27 cellular contexts compared by ENCODE assay signal in the genomic region with DNA sequence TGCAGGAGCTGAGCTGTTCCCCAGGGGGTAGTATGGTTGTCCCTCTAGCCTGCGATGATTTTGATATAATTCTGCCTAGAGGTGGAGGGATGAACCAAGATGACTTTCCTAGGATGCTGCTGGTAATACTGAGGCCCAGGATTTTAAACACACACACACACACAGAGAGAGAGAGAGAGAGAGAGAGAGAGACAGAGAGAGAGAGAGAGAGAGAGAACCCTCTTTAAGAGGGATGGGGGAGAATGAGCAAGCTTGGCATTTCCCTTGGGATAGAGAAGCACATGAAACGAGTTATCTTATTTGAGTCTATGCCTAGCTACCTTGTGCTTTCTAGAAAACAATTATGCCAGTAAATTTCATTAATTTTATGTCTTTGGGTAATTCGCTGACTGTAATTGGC.
A peak's percentile ranks its signal among the peaks of the same experiment; 100 is the strongest.
DNase-seq lines count a peak whose midpoint lies in the region; ATAC-seq, FAIRE-seq and TF ChIP-seq lines count a peak whose summit lies in the region.
"Had no signal": no experiment of that assay in that cellular context is flagged by ENCODE, and none has a peak within 500 bp of the region (broad histone marks: within the 10 kb centered on the region; RNA-seq: fewer than 3 reads in every experiment).

No MANE protein-coding gene starts in this region.

- H2BK20ac ChIP-seq in H9 (ENCODE audit: low read depth, low read length, poor library complexity, severe bottlenecking), result no peak overlapping the region

- no peak overlapping the region for H2BK15ac ChIP-seq in H9 (ENCODE audit: low read depth, low read length)

- H3K4ac ChIP-seq in H9 (ENCODE audit: low read depth, low read length), result no peak overlapping the region

- H4K5ac ChIP-seq in H9 (ENCODE audit: insufficient read length, low read depth, low read length), result no peak overlapping the region

- no peak for ATAC-seq in HG02852 (IDR thresholded peaks at IDR 0.05; ENCODE audit: unreplicated experiment)
- ATAC-seq in gastrocnemius medialis, result no peak
- no peak for ATAC-seq in GM18867 (IDR thresholded peaks at IDR 0.05; ENCODE audit: unreplicated experiment)

- H3K9ac ChIP-seq in H9 (ENCODE audit: extremely low read depth, insufficient read length, low read length) (peak overlapping the region; percentile 34), astrocyte (ENCODE audit: low read length) (no peak overlapping the region)
- H3K9ac ChIP-seq: BLaER1 had no signal

- H3K23ac ChIP-seq in H9 (ENCODE audit: insufficient read length, low read depth, low read length), result no peak overlapping the region

- FAIRE-seq in astrocyte (lab: Jason Lieb, UNC), result no peak
- FAIRE-seq: A204.1, G401.6, GM12891 had no signal

- H3K4me2 ChIP-seq in H9 (ENCODE audit: insufficient read depth, insufficient read length, low read length), result no peak overlapping the region
- 0 out of 2 replicates have a peak overlapping the region, but pooled peaks have one; percentile 7 for H3K4me2 ChIP-seq in OCI-LY7 (ENCODE audit: low read length)
- no peak overlapping the region for H3K4me2 ChIP-seq in astrocyte (ENCODE audit: low read length)
- H3K4me2 ChIP-seq: BLaER1 had no signal

- H3K4me1 Mint-ChIP-seq in H9 (peaks cover 4 to 6% of the 10 kb centered on the region in 2 experiments; a peak in 3 of 4 replicates), astrocyte (ENCODE audit: low read depth, unreplicated experiment) (peaks cover 12% of the 10 kb centered on the region), mesothelial cell of epicardium (peaks cover 28% of the 10 kb centered on the region)
- H3K4me1 Mint-ChIP-seq: CD14-positive monocyte; CD4-positive, alpha-beta memory T cell; CD4-positive, CD25-positive, alpha-beta regulatory T cell had no signal

- H3T11ph ChIP-seq in H9 (ENCODE audit: low read length), result no peak overlapping the region

- H3K9me2 ChIP-seq in OCI-LY7 (ENCODE audit: insufficient read depth, low read length), result no peaks in the 10 kb centered on the region

- no peak overlapping the region for H3K18ac ChIP-seq in H9 (ENCODE audit: insufficient read length, low read depth, low read length)

- no peaks in the 10 kb centered on the region for H3K79me1 ChIP-seq in H9 (ENCODE audit: insufficient read depth, low read depth, low read length, poor library complexity, severe bottlenecking)

- H4K8ac ChIP-seq in H9 (replicated peaks; ENCODE audit: insufficient read length, low read depth, low read length), result no peak overlapping the region

- CTCF ChIA-PET in OCI-LY7 (lab: Charles Lee; ENCODE audit: unreplicated experiment), result no interaction called here

- H4K20me1 ChIP-seq in H9 (ENCODE audit: control insufficient read depth, insufficient read depth, insufficient read length), result no peaks in the 10 kb centered on the region
- no peaks in the 10 kb centered on the region for H4K20me1 ChIP-seq in OCI-LY7 (ENCODE audit: insufficient read depth, low read length)
- H4K20me1 ChIP-seq in astrocyte (ENCODE audit: insufficient read depth, low read length), result no peaks in the 10 kb centered on the region
- H4K20me1 ChIP-seq: BLaER1 had no signal

- H3K4me3 ChIP-seq in OCI-LY7 (ENCODE audit: low read depth, low read length, poor library complexity, severe bottlenecking), result no peak overlapping the region
- no peak overlapping the region for H3K4me3 ChIP-seq in astrocyte (ENCODE audit: insufficient read depth, low read depth, low read length)
- no peak overlapping the region for H3K4me3 ChIP-seq in gastrocnemius medialis
- H3K4me3 ChIP-seq: BLaER1 had no signal

- H3K4me3 Mint-ChIP-seq in H9, result no peak overlapping the region
- H3K4me3 Mint-ChIP-seq in astrocyte (ENCODE audit: unreplicated experiment), result no peak overlapping the region
- no peak overlapping the region for H3K4me3 Mint-ChIP-seq in mesothelial cell of epicardium
- H3K4me3 Mint-ChIP-seq: CD14-positive monocyte; CD4-positive, alpha-beta memory T cell; CD4-positive, CD25-positive, alpha-beta regulatory T cell; CD8-positive, alpha-beta memory T cell had no signal

- no peak overlapping the region for H2AK5ac ChIP-seq in H9 (ENCODE audit: insufficient read length, low read length)

- no peak overlapping the region for H2BK12ac ChIP-seq in H9 (ENCODE audit: insufficient read length, low read depth, low read length)

- POLR2A ChIA-PET in OCI-LY7 (lab: Charles Lee), result no interaction called here

- no TSS peak for BruUV-seq in OCI-LY7 (replicated peaks; lab: Mats Ljungman, UMichigan)

- no peaks in the 10 kb centered on the region for H3K9me3 ChIP-seq in H9 (ENCODE audit: control insufficient read depth, low read depth, low read length)
- peaks cover 7% of the 10 kb centered on the region; the same call in 1 of the 2 replicates for H3K9me3 ChIP-seq in OCI-LY7 (ENCODE audit: low read length)
- H3K9me3 ChIP-seq in astrocyte (ENCODE audit: insufficient read depth, low read depth, low read length), result no peaks in the 10 kb centered on the region
- H3K9me3 ChIP-seq in gastrocnemius medialis, result no peaks in the 10 kb centered on the region
- H3K9me3 ChIP-seq: BE2C had no signal

- H3K27me3 ChIP-seq in H9 (ENCODE audit: insufficient read depth, low read length) (no peaks in the 10 kb centered on the region), astrocyte (ENCODE audit: insufficient read depth, low read length) (no peaks in the 10 kb centered on the region), gastrocnemius medialis (no peaks in the 10 kb centered on the region)
- H3K27me3 ChIP-seq: BE2C, BLaER1 had no signal

- intact Hi-C loops in OCI-LY7 (cut with micrococcal nuclease; ENCODE audit: unreplicated experiment), result no loop called here
- intact Hi-C loops in gastrocnemius medialis (cut with DNase I; ENCODE audit: low total_unique reads), result no loop called here

- no peak overlapping the region for H3K56ac ChIP-seq in H9 (ENCODE audit: insufficient read length, low read depth, low read length)

- H2BK120ac ChIP-seq in H9 (ENCODE audit: low read depth, low read length, poor library complexity, severe bottlenecking), result no peak overlapping the region

- no peak overlapping the region for H3K27ac Mint-ChIP-seq in H9
- peak overlapping the region; percentile 14 for H3K27ac Mint-ChIP-seq in astrocyte (ENCODE audit: unreplicated experiment)
- peak overlapping the region; percentile 75 for H3K27ac Mint-ChIP-seq in mesothelial cell of epicardium
- H3K27ac Mint-ChIP-seq: CD14-positive monocyte; CD4-positive, alpha-beta memory T cell; CD4-positive, CD25-positive, alpha-beta regulatory T cell; CD8-positive, alpha-beta memory T cell had no signal

- H3K27me3 Mint-ChIP-seq in H9 (ENCODE audit: low read depth), result no peaks in the 10 kb centered on the region; the same call in 1 of the 2 replicates
- no peaks in the 10 kb centered on the region for H3K27me3 Mint-ChIP-seq in astrocyte (ENCODE audit: low read depth, unreplicated experiment)
- no peaks in the 10 kb centered on the region for H3K27me3 Mint-ChIP-seq in mesothelial cell of epicardium (ENCODE audit: low read depth)

- H2AFZ ChIP-seq in H9 (ENCODE audit: low read length) (no peak overlapping the region), OCI-LY7 (ENCODE audit: low read length) (peak overlapping the region; percentile 7; the same call in 1 of the 2 replicates), astrocyte (ENCODE audit: low read depth, low read length) (no peak overlapping the region)

- H3K14ac ChIP-seq in H9 (ENCODE audit: insufficient read depth, low read length), result no peak overlapping the region

- in situ Hi-C loops in gastrocnemius medialis (cut with MboI; ENCODE audit: low sequenced_read_pairs in 4 of 4), result no loop called here

- H3K36me3 Mint-ChIP-seq in H9 (ENCODE audit: insufficient read depth in 1 of 3, low read depth in 3 of 3) (no peaks in the 10 kb centered on the region), astrocyte (ENCODE audit: low read depth, unreplicated experiment) (no peaks in the 10 kb centered on the region), mesothelial cell of epicardium (no peaks in the 10 kb centered on the region)
- H3K36me3 Mint-ChIP-seq: CD14-positive monocyte; CD4-positive, alpha-beta memory T cell; CD4-positive, CD25-positive, alpha-beta regulatory T cell; CD8-positive, alpha-beta memory T cell had no signal

- no peak overlapping the region for H4K91ac ChIP-seq in H9 (ENCODE audit: insufficient read length, low read depth, low read length)

- DNase-seq in H9 (no peak), OCI-LY7 (ENCODE audit: low spot score) (no peak), astrocyte (ENCODE audit: low read depth) (no peak), mesothelial cell of epicardium (ENCODE audit: low spot score in 2 of 2, unreplicated experiment in 2 of 2) (no peak), gastrocnemius medialis (no peak), OCI-M2 (lab: John Stamatoyannopoulos, UW; ENCODE audit: unreplicated experiment) (no peak)
- DNase-seq: 8988T; ACHN; BE2C; C1 segment of cervical spinal cord; CD4-positive, alpha-beta memory T cell; CD4-positive, CD25-positive, alpha-beta regulatory T cell; CD8-positive, alpha-beta memory T cell; COR-L47; DMS 273 treated with DMSO at 0.1 percent for 48 hours; DMS153; DMS53; DMS79; DND-41; GF-D8 had no signal

- H3K4me1 ChIP-seq in H9 (ENCODE audit: insufficient read depth, low read length) (no peaks in the 10 kb centered on the region), OCI-LY7 (ENCODE audit: insufficient read depth, low read length, poor library complexity, severe bottlenecking) (peaks cover 32% of the 10 kb centered on the region), astrocyte (ENCODE audit: insufficient read depth, low read length) (peaks cover 4% of the 10 kb centered on the region), gastrocnemius medialis (no peaks in the 10 kb centered on the region)

- no peak for TF ChIP-seq POLR2A in gastrocnemius medialis (IDR thresholded peaks at IDR 0.05)

- H3K36me3 ChIP-seq in OCI-LY7 (ENCODE audit: insufficient read depth, low read length) (no peaks in the 10 kb centered on the region), astrocyte (ENCODE audit: insufficient read depth, low read length) (no peaks in the 10 kb centered on the region), gastrocnemius medialis (no peaks in the 10 kb centered on the region)
- H3K36me3 ChIP-seq: BE2C, BLaER1 had no signal

- H2BK5ac ChIP-seq in H9 (ENCODE audit: insufficient read length, low read length), result no peak overlapping the region

- H3K79me2 ChIP-seq in H9 (ENCODE audit: insufficient read depth, low read length), result no peaks in the 10 kb centered on the region
- H3K79me2 ChIP-seq in OCI-LY7 (ENCODE audit: insufficient read depth, low read depth, low read length), result no peaks in the 10 kb centered on the region
- no peaks in the 10 kb centered on the region for H3K79me2 ChIP-seq in astrocyte (ENCODE audit: insufficient read depth, low read length)

- H3K23me2 ChIP-seq in H9 (ENCODE audit: insufficient read length, low read depth, low read length, poor library complexity, severe bottlenecking), result no peaks in the 10 kb centered on the region

- H3K27ac ChIP-seq in H9 (ENCODE audit: insufficient read length, low read depth, low read length), result no peak overlapping the region
- H3K27ac ChIP-seq in OCI-LY7 (ENCODE audit: low read depth, low read length, poor library complexity, severe bottlenecking), result no peak overlapping the region
- no peak overlapping the region for H3K27ac ChIP-seq in astrocyte (ENCODE audit: low read depth, low read length)
- H3K27ac ChIP-seq in gastrocnemius medialis, result no peak overlapping the region
- H3K27ac ChIP-seq: BLaER1 had no signal

- no CpG with 5 or more reads among the region's 3 CpGs for WGBS in H9 (ENCODE audit: extremely low coverage, insufficient read length, low lambda C conversion rate)

- no peaks in the 10 kb centered on the region for H3K9me3 Mint-ChIP-seq in H9
- no peaks in the 10 kb centered on the region for H3K9me3 Mint-ChIP-seq in astrocyte (ENCODE audit: unreplicated experiment)
- peaks cover 8% of the 10 kb centered on the region for H3K9me3 Mint-ChIP-seq in mesothelial cell of epicardium

- TF ChIP-seq CTCF in H9 (conservative IDR thresholded peaks at IDR 0.05) (no peak), OCI-LY7 (conservative IDR thresholded peaks at IDR 0.05; ENCODE audit: low read length) (no peak), astrocyte (IDR thresholded peaks at IDR 0.05; ENCODE audit: insufficient read depth, low read depth, low read length) (no peak), mesothelial cell of epicardium (IDR thresholded peaks at IDR 0.05; ENCODE audit: unreplicated experiment) (no peak), gastrocnemius medialis (IDR thresholded peaks at IDR 0.05 in 4 of 5, conservative IDR thresholded peaks at IDR 0.05 in 1 of 5) (no peak)

Comparison
In these comparisons a context has a peak if more than half of its experiments do, and no peak if none do; other contexts are left out.
1. H3K27ac Mint-ChIP-seq: peak in astrocyte (single experiment) and mesothelial cell of epicardium (single experiment); none in H9 (0 of 3).